ENCODE assay signal across 7 cellular contexts in genomic region chr1:150256549-150257341, GRCh38. TPM values are rescaled to one million over a fixed set of nuclear protein-coding genes. Genes with fewer than 3 reads are reported as not detected.
DNase-seq lines count a peak whose midpoint lies in the region; ATAC-seq and TF ChIP-seq lines count a peak whose summit lies in the region.
"Had no signal": no experiment of that assay in that cellular context is flagged by ENCODE, and none has a peak within 500 bp of the region (broad histone marks: within the 10 kb centered on the region; RNA-seq: fewer than 3 reads in every experiment).

No MANE protein-coding gene starts in this region.

- ATAC-seq in activated T-cell treated with anti-CD3 and anti-CD28 coated beads, Interleukin-2, amount 50 U/mL, for 72 hours (replicated peaks in 1 of 2): no peak
- no peak for ATAC-seq in activated T-cell treated with anti-CD3 and anti-CD28 coated beads, Interleukin-2, amount 50 U/mL, for 4 hours
- ATAC-seq in HG02938 (IDR thresholded peaks at IDR 0.05; ENCODE audit: unreplicated experiment): no peak
- no peak for ATAC-seq in T-helper 17 cell

- H3K9me3 ChIP-seq in hepatocyte (ENCODE audit: low read depth) (no peaks in the 10 kb centered on the region), T-helper 17 cell (ENCODE audit: control insufficient read depth, low read length, poor library complexity, severe bottlenecking) (no peaks in the 10 kb centered on the region)

- peaks cover 19% of the 10 kb centered on the region for H3K4me1 Mint-ChIP-seq in activated T-cell treated with anti-CD3 and anti-CD28 coated beads, Interleukin-2, amount 50 U/mL, for 72 hours (ENCODE audit: low read depth)
- peaks cover 12% of the 10 kb centered on the region for H3K4me1 Mint-ChIP-seq in activated T-cell treated with anti-CD3 and anti-CD28 coated beads, Interleukin-2, amount 50 U/mL, for 4 hours (ENCODE audit: low read depth)
- H3K4me1 Mint-ChIP-seq in T-helper 17 cell: peaks cover 15% of the 10 kb centered on the region

- H3K36me3 Mint-ChIP-seq in activated T-cell treated with anti-CD3 and anti-CD28 coated beads, Interleukin-2, amount 50 U/mL, for 72 hours (ENCODE audit: insufficient read depth in 2 of 2): no peaks in the 10 kb centered on the region
- H3K36me3 Mint-ChIP-seq in activated T-cell treated with anti-CD3 and anti-CD28 coated beads, Interleukin-2, amount 50 U/mL, for 4 hours (ENCODE audit: insufficient read depth): no peaks in the 10 kb centered on the region
- H3K36me3 Mint-ChIP-seq in T-helper 17 cell (ENCODE audit: low read depth): peaks cover 2% of the 10 kb centered on the region

- H3K79me2 ChIP-seq in hepatocyte: no peaks in the 10 kb centered on the region

- H3K27ac Mint-ChIP-seq in activated T-cell treated with anti-CD3 and anti-CD28 coated beads, Interleukin-2, amount 50 U/mL, for 72 hours: no peak overlapping the region
- H3K27ac Mint-ChIP-seq in T-helper 17 cell: no peak overlapping the region

- peak overlapping the region; percentile 76 for H3K4me2 ChIP-seq in hepatocyte

- peak overlapping the region; percentile 78 for H3K4me3 Mint-ChIP-seq in activated T-cell treated with anti-CD3 and anti-CD28 coated beads, Interleukin-2, amount 50 U/mL, for 72 hours
- no peak overlapping the region for H3K4me3 Mint-ChIP-seq in activated T-cell treated with anti-CD3 and anti-CD28 coated beads, Interleukin-2, amount 50 U/mL, for 4 hours
- H3K4me3 Mint-ChIP-seq in T-helper 17 cell: no peak overlapping the region

- 10% methylated on average over 12 of the region's 14 CpGs for WGBS in hepatocyte (ENCODE audit: low lambda C conversion rate, missing lambda C conversion rate)

- H3K27ac ChIP-seq in hepatocyte: peak overlapping the region; percentile 51

- peak overlapping the region; percentile 75 for H2AFZ ChIP-seq in hepatocyte

- H3K9me2 ChIP-seq in hepatocyte (replicated peaks; ENCODE audit: insufficient read depth): no peaks in the 10 kb centered on the region

- peaks cover 48% of the 10 kb centered on the region for H3K4me1 ChIP-seq in hepatocyte (ENCODE audit: insufficient read depth)

- H3K4me3 ChIP-seq in hepatocyte: no peak overlapping the region

- no peaks in the 10 kb centered on the region for H4K20me1 ChIP-seq in hepatocyte (ENCODE audit: insufficient read depth, poor library complexity, severe bottlenecking)

- H3K27me3 Mint-ChIP-seq in activated T-cell treated with anti-CD3 and anti-CD28 coated beads, Interleukin-2, amount 50 U/mL, for 72 hours (ENCODE audit: low read depth): peaks cover 51% of the 10 kb centered on the region
- H3K27me3 Mint-ChIP-seq in activated T-cell treated with anti-CD3 and anti-CD28 coated beads, Interleukin-2, amount 50 U/mL, for 4 hours (ENCODE audit: low read depth): peaks cover 39% of the 10 kb centered on the region
- H3K27me3 Mint-ChIP-seq in T-helper 17 cell: peaks cover 47% of the 10 kb centered on the region

- no peaks in the 10 kb centered on the region for H3K36me3 ChIP-seq in hepatocyte (replicated peaks; ENCODE audit: insufficient read depth, low read depth)

- H3K9me3 Mint-ChIP-seq in activated T-cell treated with anti-CD3 and anti-CD28 coated beads, Interleukin-2, amount 50 U/mL, for 72 hours: no peaks in the 10 kb centered on the region
- no peaks in the 10 kb centered on the region for H3K9me3 Mint-ChIP-seq in activated T-cell treated with anti-CD3 and anti-CD28 coated beads, Interleukin-2, amount 50 U/mL, for 4 hours

- H3K27me3 ChIP-seq in hepatocyte: no peaks in the 10 kb centered on the region

- DNase-seq in activated T-cell treated with anti-CD3 and anti-CD28 coated beads, Interleukin-2, amount 50 U/mL, for 72 hours: no peak
- DNase-seq in activated T-cell treated with anti-CD3 and anti-CD28 coated beads, Interleukin-2, amount 50 U/mL, for 4 hours: no peak
- peak; percentile 50 for DNase-seq in hepatocyte (ENCODE audit: low spot score)
- peak; percentile 83 for DNase-seq in superior temporal gyrus (ENCODE audit: extremely low spot score)
- DNase-seq in T-helper 17 cell: no peak

- no peak for TF ChIP-seq CTCF in hepatocyte (IDR thresholded peaks at IDR 0.05; ENCODE audit: poor library complexity)

RNA-seq across cellular contexts. Expression of gene CA14, which starts 0.8 kb away (rescaled TPM):
- not detected for total RNA-seq in activated T-cell treated with anti-CD3 and anti-CD28 coated beads, Interleukin-2, amount 50 U/mL, for 72 hours
- not detected for total RNA-seq in activated T-cell treated with anti-CD3 and anti-CD28 coated beads, Interleukin-2, amount 50 U/mL, for 4 hours
- total RNA-seq in hepatocyte: 2.4 and 4.6 TPM in 2 replicates
- 6.0 and 7.3 TPM in 2 replicates for polyA plus RNA-seq in hepatocyte
- total RNA-seq in T-helper 17 cell: not detected
- polyA plus RNA-seq: BJ had no signal

RNA-seq across cellular contexts. Expression of gene APH1A, which starts 12.1 kb away (rescaled TPM):
- total RNA-seq in activated T-cell treated with anti-CD3 and anti-CD28 coated beads, Interleukin-2, amount 50 U/mL, for 72 hours: 100 to 1,000 TPM; 128 to 129 TPM
- 100 to 1,000 TPM; 121 to 124 (median 123) TPM for total RNA-seq in activated T-cell treated with anti-CD3 and anti-CD28 coated beads, Interleukin-2, amount 50 U/mL, for 4 hours
- total RNA-seq in hepatocyte (145 and 148 TPM in 2 replicates), T-helper 17 cell (100 to 1,000 TPM; 118 TPM)
- polyA plus RNA-seq in hepatocyte: 52.1 and 54.1 TPM in 2 replicates

RNA-seq across cellular contexts. Expression of gene C1orf54, which starts 15.8 kb away (rescaled TPM):
- total RNA-seq in activated T-cell treated with anti-CD3 and anti-CD28 coated beads, Interleukin-2, amount 50 U/mL, for 72 hours: 1 to 10 TPM; 1.9 to 2.8 TPM
- total RNA-seq in activated T-cell treated with anti-CD3 and anti-CD28 coated beads, Interleukin-2, amount 50 U/mL, for 4 hours: under 1 TPM; 0.38 to 0.58 (median 0.40) TPM
- 11.3 and 15.4 TPM in 2 replicates for total RNA-seq in hepatocyte
- 7.2 and 16.5 TPM in 2 replicates for polyA plus RNA-seq in hepatocyte
- 1 to 10 TPM; 4.6 to 6.6 TPM for total RNA-seq in T-helper 17 cell

RNA-seq across cellular contexts. Expression of gene ANP32E, which starts 20.8 kb away (rescaled TPM):
- total RNA-seq in activated T-cell treated with anti-CD3 and anti-CD28 coated beads, Interleukin-2, amount 50 U/mL, for 72 hours: 100 to 1,000 TPM; 151 to 157 TPM
- 100 to 1,000 TPM in 2 of 3 donors, 10 to 100 TPM in 1; 99.9 to 112 (median 101) TPM for total RNA-seq in activated T-cell treated with anti-CD3 and anti-CD28 coated beads, Interleukin-2, amount 50 U/mL, for 4 hours
- total RNA-seq in hepatocyte: 18.2 and 26.1 TPM in 2 replicates
- 20.0 and 21.5 TPM in 2 replicates for polyA plus RNA-seq in hepatocyte
- total RNA-seq in T-helper 17 cell: 10 to 100 TPM; 45.4 to 50.2 TPM

RNA-seq across cellular contexts. Expression of gene CIART, which starts 25.6 kb away (rescaled TPM):
- total RNA-seq in activated T-cell treated with anti-CD3 and anti-CD28 coated beads, Interleukin-2, amount 50 U/mL, for 72 hours: 1 to 10 TPM; 1.6 to 2.4 TPM
- 1 to 10 TPM; 2.0 to 2.3 (median 2.3) TPM for total RNA-seq in activated T-cell treated with anti-CD3 and anti-CD28 coated beads, Interleukin-2, amount 50 U/mL, for 4 hours
- total RNA-seq in hepatocyte: 1.8 and 3.6 TPM in 2 replicates
- 4.4 and 7.1 TPM in 2 replicates for polyA plus RNA-seq in hepatocyte
- 1 to 10 TPM; 3.6 to 4.5 TPM for total RNA-seq in T-helper 17 cell

Comparison
In these comparisons a context has a peak if more than half of its experiments do, and no peak if none do; other contexts are left out.
1. H3K4me3 Mint-ChIP-seq: peak in activated T-cell treated with anti-CD3 and anti-CD28 coated beads, Interleukin-2, amount 50 U/mL, for 72 hours (2 of 2); none in activated T-cell treated with anti-CD3 and anti-CD28 coated beads, Interleukin-2, amount 50 U/mL, for 4 hours (single experiment) and T-helper 17 cell (single experiment).
2. DNase-seq: peak in hepatocyte (single experiment) and superior temporal gyrus (single experiment); none in activated T-cell treated with anti-CD3 and anti-CD28 coated beads, Interleukin-2, amount 50 U/mL, for 72 hours (0 of 2), activated T-cell treated with anti-CD3 and anti-CD28 coated beads, Interleukin-2, amount 50 U/mL, for 4 hours (single experiment) and T-helper 17 cell (0 of 3).